In genomic region chr6:30907290-30907757, GRCh38 we compare ENCODE assay signal across 7 cellular contexts. TPM values are rescaled to one million over a fixed set of nuclear protein-coding genes. Genes with fewer than 3 reads are reported as not detected.
DNase-seq lines count a peak whose midpoint lies in the region; ATAC-seq and TF ChIP-seq lines count a peak whose summit lies in the region.
"Not testable (repeated sequence)": the region's sequence is repeated elsewhere in the genome, so short reads cannot be mapped to it uniquely, and the experiment has no call there.
"Had no signal": no experiment of that assay in that cellular context is flagged by ENCODE, and none has a peak within 500 bp of the region (broad histone marks: within the 10 kb centered on the region; RNA-seq: fewer than 3 reads in every experiment).

No MANE protein-coding gene starts in this region.

- not testable (repeated sequence) for H3K36me3 ChIP-seq in MG63; esophagus (ENCODE audit: control insufficient read depth in 2 of 2, insufficient read depth in 2 of 2, low read length in 1 of 2)
- H3K36me3 ChIP-seq in skeletal muscle satellite cell (ENCODE audit: insufficient read depth, low read length), result peaks cover 15% of the 10 kb centered on the region

- intact Hi-C loops in CD14-positive monocyte (cut with micrococcal nuclease); activated T-helper 2 cell treated with anti-CD3 and anti-CD28 coated beads, Interferon-gamma antibody, Interleukin-2, Interleukin-4, amounts not matched to agents 10 μg/mL and 5 μg/mL and 100 μg/mL, durations not matched to agents 14 hours and 24 hours and 36 hours (cut with micrococcal nuclease): not testable (repeated sequence)

- H3K27me3 Mint-ChIP-seq in CD14-positive monocyte (ENCODE audit: low read depth in 3 of 3); activated T-helper 2 cell treated with anti-CD3 and anti-CD28 coated beads, Interferon-gamma antibody, Interleukin-2, Interleukin-4, amounts not matched to agents 10 μg/mL and 5 μg/mL and 100 μg/mL, durations not matched to agents 14 hours and 24 hours and 36 hours (ENCODE audit: low read depth); memory B cell: not testable (repeated sequence)

- not testable (repeated sequence) for ATAC-seq in memory B cell (ENCODE audit: low read depth)

- peak overlapping the region; percentile 73 for H3K4me2 ChIP-seq in skeletal muscle satellite cell (ENCODE audit: low read length)

- H3K9ac ChIP-seq in skeletal muscle satellite cell (ENCODE audit: low read depth, low read length), result peak overlapping the region; percentile 45

- 39 to 40% methylated on average over 16 of the region's 16 CpGs for WGBS in esophagus, 2 donors

- H3K4me1 ChIP-seq in esophagus (ENCODE audit: control insufficient read depth in 2 of 2, insufficient read depth in 2 of 2, low read length in 1 of 2); skeletal muscle satellite cell (ENCODE audit: control insufficient read depth, insufficient read depth, low read length): not testable (repeated sequence)

- peaks cover 17 to 24% of the 10 kb centered on the region in 2 donors for H3K36me3 Mint-ChIP-seq in CD14-positive monocyte
- H3K36me3 Mint-ChIP-seq in activated T-helper 2 cell treated with anti-CD3 and anti-CD28 coated beads, Interferon-gamma antibody, Interleukin-2, Interleukin-4, amounts not matched to agents 10 μg/mL and 5 μg/mL and 100 μg/mL, durations not matched to agents 14 hours and 24 hours and 36 hours (ENCODE audit: low read depth), result peaks cover 28% of the 10 kb centered on the region
- not testable (repeated sequence) for H3K36me3 Mint-ChIP-seq in memory B cell

- H3K4me1 Mint-ChIP-seq in CD14-positive monocyte, result peaks cover 17% of the 10 kb centered on the region
- H3K4me1 Mint-ChIP-seq in activated T-helper 2 cell treated with anti-CD3 and anti-CD28 coated beads, Interferon-gamma antibody, Interleukin-2, Interleukin-4, amounts not matched to agents 10 μg/mL and 5 μg/mL and 100 μg/mL, durations not matched to agents 14 hours and 24 hours and 36 hours (ENCODE audit: low read depth), result peaks cover 13% of the 10 kb centered on the region
- H3K4me1 Mint-ChIP-seq in memory B cell, result peaks cover 25% of the 10 kb centered on the region

- H3K9me3 ChIP-seq in MG63; esophagus (ENCODE audit: control insufficient read depth in 2 of 2, insufficient read depth in 1 of 2, low read depth in 1 of 2, low read length in 1 of 2); skeletal muscle satellite cell (replicated peaks; ENCODE audit: low read length): not testable (repeated sequence)

- H3K4me3 Mint-ChIP-seq in CD14-positive monocyte (peak overlapping the region; percentile 99), memory B cell (peak overlapping the region; percentile 98)
- H3K4me3 Mint-ChIP-seq in activated T-helper 2 cell treated with anti-CD3 and anti-CD28 coated beads, Interferon-gamma antibody, Interleukin-2, Interleukin-4, amounts not matched to agents 10 μg/mL and 5 μg/mL and 100 μg/mL, durations not matched to agents 14 hours and 24 hours and 36 hours (ENCODE audit: low read depth), result peak overlapping the region; percentile 99

- not testable (repeated sequence) for TF ChIP-seq CTCF in CD14-positive monocyte (IDR thresholded peaks at IDR 0.05)

- peak overlapping the region; percentile 98 for H3K4me3 ChIP-seq in MG63
- peak overlapping the region; percentile 49 to 94 for H3K4me3 ChIP-seq in esophagus (ENCODE audit: low read depth in 1 of 2, low read length in 2 of 2)
- H3K4me3 ChIP-seq in skeletal muscle satellite cell (ENCODE audit: low read length), result peak overlapping the region; percentile 91

- not testable (repeated sequence) for H3K27me3 ChIP-seq in MG63; esophagus (ENCODE audit: control insufficient read depth in 1 of 2, insufficient read depth in 2 of 2, low read length in 2 of 2); skeletal muscle satellite cell (ENCODE audit: control insufficient read depth, insufficient read depth, low read length)

- peak overlapping the region in 1 of 2 donors; percentile 80 for H3K27ac ChIP-seq in esophagus (ENCODE audit: low read depth in 2 of 2, low read length in 1 of 2)

- H3K27ac Mint-ChIP-seq in CD14-positive monocyte, result peak overlapping the region in 1 of 7 donors; percentile 25
- H3K27ac Mint-ChIP-seq in activated T-helper 2 cell treated with anti-CD3 and anti-CD28 coated beads, Interferon-gamma antibody, Interleukin-2, Interleukin-4, amounts not matched to agents 10 μg/mL and 5 μg/mL and 100 μg/mL, durations not matched to agents 14 hours and 24 hours and 36 hours; memory B cell: not testable (repeated sequence)

- not testable (repeated sequence) for H3K9me3 Mint-ChIP-seq in CD14-positive monocyte; activated T-helper 2 cell treated with anti-CD3 and anti-CD28 coated beads, Interferon-gamma antibody, Interleukin-2, Interleukin-4, amounts not matched to agents 10 μg/mL and 5 μg/mL and 100 μg/mL, durations not matched to agents 14 hours and 24 hours and 36 hours; memory B cell

- DNase-seq in CD14-positive monocyte (ENCODE audit: low spot score); MG63; activated T-helper 2 cell treated with anti-CD3 and anti-CD28 coated beads, Interferon-gamma antibody, Interleukin-2, Interleukin-4, amounts not matched to agents 10 μg/mL and 5 μg/mL and 100 μg/mL, durations not matched to agents 14 hours and 24 hours and 36 hours (ENCODE audit: low spot score); memory B cell (ENCODE audit: low spot score in 2 of 2): not testable (repeated sequence)

RNA-seq across cellular contexts. Expression of gene GTF2H4, which starts 0.7 kb away (rescaled TPM):
- 1 to 10 TPM; 3.6 to 6.0 TPM for polyA plus RNA-seq in CD14-positive monocyte
- total RNA-seq in MG63 (2014; rRNA removed; shearing (Covaris generic); ENCODE audit: low replicate concordance), result 18.8 and 26.4 TPM in 2 replicates
- 56.8 and 58.3 TPM in 2 replicates for total RNA-seq in activated T-helper 2 cell treated with anti-CD3 and anti-CD28 coated beads, Interferon-gamma antibody, Interleukin-2, Interleukin-4, amounts not matched to agents 10 μg/mL and 5 μg/mL and 100 μg/mL, durations not matched to agents 14 hours and 24 hours and 36 hours
- polyA plus RNA-seq in esophagus, result 10 to 100 TPM; 20.6 to 32.0 TPM
- total RNA-seq in skeletal muscle satellite cell (2012; rRNA removed), result 6.3 and 7.0 TPM in 2 replicates

RNA-seq across cellular contexts. Expression of gene VARS2, which starts 6.7 kb away (rescaled TPM):
- polyA plus RNA-seq in CD14-positive monocyte, result 1 to 10 TPM; 7.6 to 8.1 TPM
- 10.7 and 23.6 TPM in 2 replicates for total RNA-seq in MG63 (2014; rRNA removed; shearing (Covaris generic); ENCODE audit: low replicate concordance)
- total RNA-seq in activated T-helper 2 cell treated with anti-CD3 and anti-CD28 coated beads, Interferon-gamma antibody, Interleukin-2, Interleukin-4, amounts not matched to agents 10 μg/mL and 5 μg/mL and 100 μg/mL, durations not matched to agents 14 hours and 24 hours and 36 hours, result 67.0 and 75.0 TPM in 2 replicates
- polyA plus RNA-seq in esophagus, result 10 to 100 TPM; 30.0 to 81.5 TPM
- 13.9 and 15.9 TPM in 2 replicates for total RNA-seq in skeletal muscle satellite cell (2012; rRNA removed)

RNA-seq across cellular contexts. Expression of gene DDR1, which starts 23.0 kb away (rescaled TPM):
- polyA plus RNA-seq in CD14-positive monocyte, result under 1 TPM; 0.39 to 0.51 TPM
- total RNA-seq in MG63 (2014; rRNA removed; shearing (Covaris generic); ENCODE audit: low replicate concordance), result 16.7 and 52.0 TPM in 2 replicates
- 11.3 and 13.7 TPM in 2 replicates for total RNA-seq in activated T-helper 2 cell treated with anti-CD3 and anti-CD28 coated beads, Interferon-gamma antibody, Interleukin-2, Interleukin-4, amounts not matched to agents 10 μg/mL and 5 μg/mL and 100 μg/mL, durations not matched to agents 14 hours and 24 hours and 36 hours
- polyA plus RNA-seq in esophagus, result 100 to 1,000 TPM; 102 to 136 TPM
- total RNA-seq in skeletal muscle satellite cell (2012; rRNA removed), result 3.8 and 3.9 TPM in 2 replicates

RNA-seq across cellular contexts. Expression of gene SFTA2, which starts 24.6 kb away (rescaled TPM):
- polyA plus RNA-seq in CD14-positive monocyte (not detected), esophagus (100 to 1,000 TPM; 130 to 421 TPM)
- total RNA-seq in MG63 (2014; rRNA removed; shearing (Covaris generic); ENCODE audit: low replicate concordance), result not detected in 2 replicates
- total RNA-seq in activated T-helper 2 cell treated with anti-CD3 and anti-CD28 coated beads, Interferon-gamma antibody, Interleukin-2, Interleukin-4, amounts not matched to agents 10 μg/mL and 5 μg/mL and 100 μg/mL, durations not matched to agents 14 hours and 24 hours and 36 hours, result not detected in 2 replicates
- not detected in 2 replicates for total RNA-seq in skeletal muscle satellite cell (2012; rRNA removed)
- total RNA-seq: Right ventricle myocardium superior had no signal

RNA-seq across cellular contexts. Expression of gene MUCL3, which starts 33.4 kb away (rescaled TPM):
- not detected for polyA plus RNA-seq in CD14-positive monocyte
- total RNA-seq in MG63 (2014; rRNA removed; shearing (Covaris generic); ENCODE audit: low replicate concordance), result not detected in 2 replicates
- not detected in 2 replicates for total RNA-seq in activated T-helper 2 cell treated with anti-CD3 and anti-CD28 coated beads, Interferon-gamma antibody, Interleukin-2, Interleukin-4, amounts not matched to agents 10 μg/mL and 5 μg/mL and 100 μg/mL, durations not matched to agents 14 hours and 24 hours and 36 hours
- polyA plus RNA-seq in esophagus, result 10 to 100 TPM in 1 of 2 donors, 1 to 10 TPM in 1; 5.2 to 17.8 TPM
- not detected in 2 replicates for total RNA-seq in skeletal muscle satellite cell (2012; rRNA removed)
- total RNA-seq: Right ventricle myocardium superior had no signal
